Comparison of ENCODE assay signal across 18 cellular contexts in the genomic region with DNA sequence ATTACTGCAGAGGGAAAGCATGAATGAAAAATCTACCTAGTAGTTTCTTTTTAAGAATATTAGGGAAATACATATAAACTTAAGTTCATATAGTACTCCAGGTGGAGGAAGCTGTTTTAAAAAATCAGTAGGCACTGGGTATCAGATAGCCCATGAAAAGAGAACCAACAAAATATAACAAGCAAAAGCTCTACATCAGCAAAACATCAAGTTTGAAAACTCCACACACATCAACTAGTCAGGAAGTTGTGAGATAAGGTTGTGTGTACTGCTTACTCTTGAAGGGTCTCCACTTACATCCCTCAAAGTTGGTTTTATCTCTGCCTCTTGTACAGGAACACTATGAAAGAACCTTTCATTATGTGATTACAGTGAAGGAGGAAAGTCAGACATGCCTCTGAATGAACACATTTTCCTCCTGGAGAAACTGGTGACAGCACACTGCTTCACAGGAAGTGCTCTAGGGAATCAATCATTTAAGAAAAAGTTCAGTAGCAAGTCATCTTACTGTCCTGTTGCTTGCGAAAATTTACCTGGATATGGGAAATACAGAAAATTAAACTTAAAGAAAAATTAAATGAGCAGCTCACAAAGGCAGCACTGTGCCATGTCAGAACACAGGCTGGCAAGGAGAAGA. TPM values are rescaled to one million over a fixed set of nuclear protein-coding genes. Genes with fewer than 3 reads are reported as not detected.
A peak's percentile ranks its signal among the peaks of the same experiment; 100 is the strongest.
DNase-seq lines count a peak whose midpoint lies in the region; ATAC-seq, FAIRE-seq and TF ChIP-seq lines count a peak whose summit lies in the region.
"Had no signal": no experiment of that assay in that cellular context is flagged by ENCODE, and none has a peak within 500 bp of the region (broad histone marks: within the 10 kb centered on the region; RNA-seq: fewer than 3 reads in every experiment).

No MANE protein-coding gene starts in this region.

- peak overlapping the region; percentile 12 for H3K4me3 Mint-ChIP-seq in CD4-positive, alpha-beta T cell
- H3K4me3 Mint-ChIP-seq in T-helper 17 cell, result no peak overlapping the region
- no peak overlapping the region for H3K4me3 Mint-ChIP-seq in stimulated activated naive B cell treated with anti-CD40 and anti-IgM and Interleukin-4, amounts not matched to agents 10 μg/mL and 1 μg/mL and 100 μg/mL, for 72 hours
- H3K4me3 Mint-ChIP-seq: activated CD4-positive, alpha-beta T cell treated with anti-CD3 and anti-CD28 coated beads for 36 hours; activated T-helper 1 cell treated with anti-CD3 and anti-CD28 coated beads, Interleukin-12 subunit alpha, Interleukin-12 subunit beta, Interleukin-2, Interleukin-4 antibody, amounts not matched to agents 30 ng/mL and 10 ng/mL and 1 ng/mL, durations not matched to agents 14 hours and 24 hours and 36 hours; brain; endodermal cell; H9 had no signal

- no peak overlapping the region for H2AFZ ChIP-seq in HepG2 (ENCODE audit: low read length)

- TF ChIP-seq CTCF in CD4-positive, alpha-beta T cell (IDR thresholded peaks at IDR 0.05), result no peak
- no peak for TF ChIP-seq CTCF in HepG2 (CRISPR knock-in tag; IDR thresholded peaks at IDR 0.05)

- no peaks in the 10 kb centered on the region for H3K27me3 ChIP-seq in CD4-positive, alpha-beta T cell (ENCODE audit: control insufficient read depth, insufficient read depth, low read length)
- H3K27me3 ChIP-seq in HepG2 (ENCODE audit: control insufficient read depth in 1 of 2, insufficient read depth in 2 of 2, low read length in 2 of 2), result no peaks in the 10 kb centered on the region
- H3K27me3 ChIP-seq: ovary had no signal

- H3K36me3 Mint-ChIP-seq in CD4-positive, alpha-beta T cell (ENCODE audit: low read depth), result peaks cover 60% of the 10 kb centered on the region
- H3K36me3 Mint-ChIP-seq in T-helper 17 cell (ENCODE audit: low read depth), result peaks cover 5% of the 10 kb centered on the region
- peaks cover 20 to 33% of the 10 kb centered on the region in 2 donors for H3K36me3 Mint-ChIP-seq in stimulated activated naive B cell treated with anti-CD40 and anti-IgM and Interleukin-4, amounts not matched to agents 10 μg/mL and 1 μg/mL and 100 μg/mL, for 72 hours

- DNase-seq in CD4-positive, alpha-beta T cell, result no peak
- DNase-seq in T-helper 17 cell (no peak), HepG2 (ENCODE audit: low spot score) (no peak), urothelium cell line (ENCODE audit: low spot score) (no peak), activated gamma-delta T cell treated with Interleukin-2 at 50 U/mL for 16 hours (no peak)
- no peak for DNase-seq in stimulated activated naive B cell treated with anti-CD40 and anti-IgM and Interleukin-4, amounts not matched to agents 10 μg/mL and 1 μg/mL and 100 μg/mL, for 72 hours
- no peak for DNase-seq in activated effector memory CD4-positive, alpha-beta T cell treated with anti-CD3 and anti-CD28 coated beads, Interleukin-2, amount 50 U/mL, for 16 hours
- DNase-seq: activated CD4-positive, alpha-beta T cell treated with anti-CD3 and anti-CD28 coated beads for 36 hours; endodermal cell; GDM1; H9; NCI-H345; ovary; stimulated activated CD4-positive, alpha-beta T cell treated with anti-CD3 and anti-CD28 coated beads, Interleukin-1b, Interleukin-23, amount 100 ng/mL, for 48 hours had no signal

- TF ChIP-seq RAD21 in HepG2 (CRISPR knock-in tag; IDR thresholded peaks at IDR 0.05), result no peak

- BruUV-seq in HepG2 (replicated peaks; lab: Mats Ljungman, UMichigan), result no TSS peak

- 96% methylated on average over 1 of the region's 1 CpG for WGBS in HepG2 (ENCODE audit: low lambda C conversion rate)

- no peak for FAIRE-seq in HepG2 (lab: Jason Lieb, UNC)
- no peak for FAIRE-seq in urothelium cell line (lab: Jason Lieb, UNC)

- in situ Hi-C loops in HepG2 (cut with HindIII; ENCODE audit: extremely low pct_ligation_motif_present, low pct_unique_long_range_greater_than_20kb), result no loop called here

- no peak for ATAC-seq in CD4-positive, alpha-beta T cell (ENCODE audit: poor library complexity)
- ATAC-seq in T-helper 17 cell (no peak), HepG2 (no peak), HG03521 (IDR thresholded peaks at IDR 0.05; ENCODE audit: unreplicated experiment) (no peak)
- ATAC-seq in stimulated activated naive B cell treated with anti-CD40 and anti-IgM and Interleukin-4, amounts not matched to agents 10 μg/mL and 1 μg/mL and 100 μg/mL, for 72 hours (replicated peaks), result no peak
- ATAC-seq: activated CD4-positive, alpha-beta T cell treated with anti-CD3 and anti-CD28 coated beads for 36 hours had no signal

- no peak overlapping the region for H3K27ac ChIP-seq in CD4-positive, alpha-beta T cell (ENCODE audit: low read depth, low read length)
- H3K27ac ChIP-seq in HepG2 (ENCODE audit: extremely low read length, insufficient read depth, low read length), result no peak overlapping the region
- H3K27ac ChIP-seq: C4-2B had no signal

- no peak for TF ChIP-seq POLR2A in HepG2 (IDR thresholded peaks at IDR 0.05; ENCODE audit: insufficient read depth in 1 of 2, low read depth in 2 of 2, low read length in 2 of 2)

- no peaks in the 10 kb centered on the region for H3K27me3 Mint-ChIP-seq in CD4-positive, alpha-beta T cell
- H3K27me3 Mint-ChIP-seq in T-helper 17 cell, result no peaks in the 10 kb centered on the region
- H3K27me3 Mint-ChIP-seq in stimulated activated naive B cell treated with anti-CD40 and anti-IgM and Interleukin-4, amounts not matched to agents 10 μg/mL and 1 μg/mL and 100 μg/mL, for 72 hours, result no peaks in the 10 kb centered on the region
- H3K27me3 Mint-ChIP-seq: activated CD4-positive, alpha-beta T cell treated with anti-CD3 and anti-CD28 coated beads for 36 hours; brain had no signal

- no peaks in the 10 kb centered on the region for H3K9me3 ChIP-seq in CD4-positive, alpha-beta T cell (ENCODE audit: control insufficient read depth, low read length)
- no peaks in the 10 kb centered on the region for H3K9me3 ChIP-seq in T-helper 17 cell (ENCODE audit: control insufficient read depth, low read length, poor library complexity, severe bottlenecking)
- H3K9me3 ChIP-seq in HepG2 (ENCODE audit: low read length), result no peaks in the 10 kb centered on the region
- H3K9me3 ChIP-seq: ovary had no signal

- peaks cover 29% of the 10 kb centered on the region for H3K4me1 Mint-ChIP-seq in CD4-positive, alpha-beta T cell (ENCODE audit: low read depth)
- H3K4me1 Mint-ChIP-seq in T-helper 17 cell, result peaks cover 13% of the 10 kb centered on the region
- H3K4me1 Mint-ChIP-seq in stimulated activated naive B cell treated with anti-CD40 and anti-IgM and Interleukin-4, amounts not matched to agents 10 μg/mL and 1 μg/mL and 100 μg/mL, for 72 hours, result peaks cover 7 to 20% of the 10 kb centered on the region in 2 donors
- H3K4me1 Mint-ChIP-seq: endodermal cell, H9 had no signal

- no peaks in the 10 kb centered on the region for H3K79me2 ChIP-seq in HepG2 (ENCODE audit: insufficient read depth, low read length)

- no peaks in the 10 kb centered on the region for H3K9me3 Mint-ChIP-seq in CD4-positive, alpha-beta T cell
- no peaks in the 10 kb centered on the region for H3K9me3 Mint-ChIP-seq in stimulated activated naive B cell treated with anti-CD40 and anti-IgM and Interleukin-4, amounts not matched to agents 10 μg/mL and 1 μg/mL and 100 μg/mL, for 72 hours
- H3K9me3 Mint-ChIP-seq: activated T-helper 1 cell treated with anti-CD3 and anti-CD28 coated beads, Interleukin-12 subunit alpha, Interleukin-12 subunit beta, Interleukin-2, Interleukin-4 antibody, amounts not matched to agents 30 ng/mL and 10 ng/mL and 1 ng/mL, durations not matched to agents 14 hours and 24 hours and 36 hours; H9 had no signal

- H4K20me1 ChIP-seq in HepG2 (ENCODE audit: insufficient read depth, low read length), result no peaks in the 10 kb centered on the region

- H3K36me3 ChIP-seq in HepG2 (replicated peaks in 1 of 2; ENCODE audit: control insufficient read depth in 1 of 2, insufficient read depth in 2 of 2, low read length in 2 of 2), result 0 out of 5 replicates have a peak, but pooled peaks cover 2% of the 10 kb centered on the region in 2 experiments
- H3K36me3 ChIP-seq: ovary had no signal

- H3K4me1 ChIP-seq in HepG2 (ENCODE audit: insufficient read depth, low read length), result peaks cover 11% of the 10 kb centered on the region

- H3K4me3 ChIP-seq in HepG2 (replicated peaks in 1 of 3; ENCODE audit: insufficient read depth in 1 of 3, low read depth in 2 of 3, low read length in 3 of 3), result no peak overlapping the region
- H3K4me3 ChIP-seq: ovary had no signal

- peak overlapping the region; percentile 80 for H3K27ac Mint-ChIP-seq in CD4-positive, alpha-beta T cell
- H3K27ac Mint-ChIP-seq in T-helper 17 cell, result peak overlapping the region; percentile 75
- H3K27ac Mint-ChIP-seq in stimulated activated naive B cell treated with anti-CD40 and anti-IgM and Interleukin-4, amounts not matched to agents 10 μg/mL and 1 μg/mL and 100 μg/mL, for 72 hours, result peak overlapping the region; percentile 7
- H3K27ac Mint-ChIP-seq: activated CD4-positive, alpha-beta T cell treated with anti-CD3 and anti-CD28 coated beads for 36 hours; endodermal cell; H9 had no signal

- CTCF ChIA-PET in CD4-positive, alpha-beta T cell (lab: Charles Lee), result interaction anchor here (1.5 kb wide), 1 partner anchor 710 kb away, joined by 3 read pairs; no protein-coding TSS in a partner anchor
- CTCF ChIA-PET in HepG2 (lab: Yijun Ruan, JAX; ENCODE audit: low intra/inter-chr PET ratio, low total read pairs), result no interaction called here

- no peak overlapping the region for H3K9ac ChIP-seq in HepG2 (ENCODE audit: insufficient read depth, low read depth, low read length)

- TF ChIP-seq EP300 in HepG2 (IDR thresholded peaks at IDR 0.05; ENCODE audit: low read depth in 2 of 2, low read length in 2 of 2) (no peak), HepG2 (CRISPR knock-in tag; IDR thresholded peaks at IDR 0.05; ENCODE audit: borderline replicate concordance) (no peak)

- intact Hi-C loops in CD4-positive, alpha-beta T cell (cut with DNase I, micrococcal nuclease), result loop anchor here in 1 of 2 experiments (5.0 kb wide), 1 partner anchor 311 kb away; the partner anchor contains the start of gene ZFP36L2
- intact Hi-C loops in HepG2 (cut with micrococcal nuclease; ENCODE audit: unreplicated experiment), result loop anchor here (1.0 kb wide), 1 partner anchor 411 kb away; no protein-coding TSS in a partner anchor

- POLR2A ChIA-PET in CD4-positive, alpha-beta T cell (lab: Charles Lee), result interaction anchor here (0.7 kb wide), 1 partner anchor 58 kb away, joined by 3 read pairs; the partner anchor contains the start of gene THADA
- POLR2A ChIA-PET in HepG2 (lab: Yijun Ruan, JAX), result no interaction called here

- no peak overlapping the region for H3K4me2 ChIP-seq in HepG2 (ENCODE audit: low read depth, low read length)

RNA-seq across cellular contexts. Expression of gene THADA, which starts 57.7 kb away (rescaled TPM):
- 10 to 100 TPM; 29.3 to 32.9 TPM for total RNA-seq in CD4-positive, alpha-beta T cell
- total RNA-seq in T-helper 17 cell (10 to 100 TPM; 40.1 to 41.0 TPM), HepG2 (2016; rRNA removed; fragmentation: Illumina TruSeq; extraction: Trizol) (21.7 and 30.9 TPM in 2 replicates)
- 24.1 and 25.6 TPM in 2 replicates for total RNA-seq in HepG2 (2016; cell fraction: cytosol; rRNA removed; fragmentation: Illumina TruSeq; extraction: Trizol; ENCODE audit: low read depth)
- 22.9 and 27.4 TPM in 2 replicates for total RNA-seq in HepG2 (2016; cell fraction: insoluble cytoplasmic fraction; rRNA removed; fragmentation: Illumina TruSeq; extraction: Trizol)
- 7.3 and 9.1 TPM in 2 replicates for total RNA-seq in HepG2 (2016; cell fraction: membrane; rRNA removed; fragmentation: Illumina TruSeq; extraction: Trizol)
- total RNA-seq in HepG2 (2016; cell fraction: nucleus; rRNA removed; fragmentation: Illumina TruSeq; extraction: Trizol), result 51.4 and 56.6 TPM in 2 replicates
- 11.7 and 12.7 TPM in 2 replicates for polyA plus RNA-seq in HepG2 (2011; rRNA removed)
- polyA plus RNA-seq in HepG2 (2011; cell fraction: cytosol; rRNA removed), result 8.3 and 8.8 TPM in 2 replicates
- 31.9 and 33.8 TPM in 2 replicates for polyA plus RNA-seq in HepG2 (2011; cell fraction: nucleus; rRNA removed)
- polyA plus RNA-seq in HepG2 (2012), result 9.5 and 11.6 TPM in 2 replicates
- polyA plus RNA-seq in HepG2 (2016; cell fraction: cytosol; fragmentation: Illumina TruSeq; extraction: Trizol; ENCODE audit: low read depth), result 3.5 and 3.9 TPM in 2 replicates
- 16.9 and 20.5 TPM in 2 replicates for polyA plus RNA-seq in HepG2 (2016; cell fraction: insoluble cytoplasmic fraction; fragmentation: Illumina TruSeq; extraction: Trizol; ENCODE audit: low read depth)
- 3.1 and 4.9 TPM in 2 replicates for polyA plus RNA-seq in HepG2 (2016; cell fraction: membrane; fragmentation: Illumina TruSeq; extraction: Trizol; ENCODE audit: low read depth)
- 44.8 and 47.2 TPM in 2 replicates for polyA plus RNA-seq in HepG2 (2016; cell fraction: nucleus; fragmentation: Illumina TruSeq; extraction: Trizol; ENCODE audit: insufficient read depth, low read depth)
- 74.0 and 88.3 TPM in 2 replicates for polyA minus RNA-seq in HepG2 (2011; rRNA and poly(A)+ RNA removed; ENCODE audit: low replicate concordance)
- 16.3 and 16.4 TPM in 2 replicates for polyA minus RNA-seq in HepG2 (2011; cell fraction: cytosol; rRNA and poly(A)+ RNA removed)
- polyA minus RNA-seq in HepG2 (2011; cell fraction: nucleus; rRNA and poly(A)+ RNA removed), result 77.4 and 82.3 TPM in 2 replicates

Comparison
In these comparisons a context has a peak if more than half of its experiments do, and no peak if none do; other contexts are left out.
1. H3K27ac Mint-ChIP-seq: peak in every context shown above with its lines; median percentile 80 in CD4-positive, alpha-beta T cell; 75 in T-helper 17 cell; 7 in stimulated activated naive B cell treated with anti-CD40 and anti-IgM and Interleukin-4, amounts not matched to agents 10 μg/mL and 1 μg/mL and 100 μg/mL, for 72 hours.